In genomic region chr18:23580677-23581367, GRCh38 we compare ENCODE assay signal across 11 cellular contexts. TPM values are rescaled to one million over a fixed set of nuclear protein-coding genes. Genes with fewer than 3 reads are reported as not detected.
DNase-seq lines count a peak whose midpoint lies in the region; ATAC-seq, FAIRE-seq and TF ChIP-seq lines count a peak whose summit lies in the region.
"Had no signal": no experiment of that assay in that cellular context is flagged by ENCODE, and none has a peak within 500 bp of the region (broad histone marks: within the 10 kb centered on the region; RNA-seq: fewer than 3 reads in every experiment).

No MANE protein-coding gene starts in this region.

- H3K9ac ChIP-seq in K562 (ENCODE audit: insufficient read depth in 1 of 2, low read depth in 2 of 2, low read length in 2 of 2) = no peak overlapping the region

- no peaks in the 10 kb centered on the region for H3K9me1 ChIP-seq in K562 (ENCODE audit: control insufficient read depth, insufficient read depth, low read length)

- no peaks in the 10 kb centered on the region for H3K27me3 ChIP-seq in K562 (ENCODE audit: control insufficient read depth in 2 of 2, insufficient read depth in 2 of 2, low read length in 2 of 2)
- H3K27me3 ChIP-seq in layer of hippocampus (ENCODE audit: control insufficient read depth, insufficient read depth, low read length) = no peaks in the 10 kb centered on the region
- H3K27me3 ChIP-seq: body of pancreas had no signal

- DNase-seq in AG08395 (ENCODE audit: low spot score) (peak; percentile 69), HCEC 1CT (peak; percentile 92), K562 (ENCODE audit: extremely low read depth in 1 of 4, low spot score in 3 of 4) (no peak), NCI-H1930 (lab: John Stamatoyannopoulos, UW) (no peak)
- DNase-seq in effector CD4-positive, alpha-beta T cell = no peak
- DNase-seq: body of pancreas, NCI-H1105 treated with DMSO at 0.1 percent for 48 hours had no signal

- POLR2A ChIA-PET in K562 (lab: Yijun Ruan, JAX) = interaction anchor here (0.6 to 1.1 kb wide), 3 partner anchors 11 to 78 kb away, joined by 3 read pairs; no protein-coding TSS in a partner anchor

- no peak overlapping the region for H3K4me2 ChIP-seq in K562 (ENCODE audit: insufficient read depth, low read length)

- TF ChIP-seq CTCF in K562 (IDR thresholded peaks at IDR 0.05 in 2 of 3, conservative IDR thresholded peaks at IDR 0.05 in 1 of 3; ENCODE audit: insufficient read depth in 2 of 3, low read depth in 1 of 3, low read length in 3 of 3) = no peak

- H3K4me1 ChIP-seq in K562 (replicated peaks in 1 of 2; ENCODE audit: control insufficient read depth in 2 of 2, insufficient read depth in 2 of 2, low read length in 2 of 2) = peaks cover 6 to 9% of the 10 kb centered on the region in 2 experiments; a peak in 4 of 5 replicates

- ATAC-seq in K562 = no peak
- no peak for ATAC-seq in GM18873 (IDR thresholded peaks at IDR 0.05; ENCODE audit: low FRiP score, unreplicated experiment)
- no peak for ATAC-seq in GM21360 (IDR thresholded peaks at IDR 0.05; ENCODE audit: unreplicated experiment)
- ATAC-seq: body of pancreas had no signal

- FAIRE-seq in K562 (lab: Jason Lieb, UNC) = no peak

- CTCF ChIA-PET in K562 (lab: Yijun Ruan, JAX; ENCODE audit: low intra/inter-chr PET ratio) = interaction anchor here (0.5 kb wide), 1 partner anchor 81 kb away, joined by 3 read pairs; no protein-coding TSS in a partner anchor

- H3K4me3 ChIP-seq in K562 = no peak overlapping the region
- H3K4me3 ChIP-seq: body of pancreas had no signal

- TF ChIP-seq EP300 in K562 (IDR thresholded peaks at IDR 0.05; ENCODE audit: low read length) = no peak

- no peak overlapping the region for H3K27ac ChIP-seq in K562 (ENCODE audit: extremely low read depth, low read depth, low read length)
- H3K27ac ChIP-seq in layer of hippocampus (ENCODE audit: low read depth, low read length) = peak overlapping the region; percentile 39
- H3K27ac ChIP-seq: body of pancreas, HL-60 had no signal

- no peak overlapping the region for H2AFZ ChIP-seq in K562 (ENCODE audit: low read depth, low read length)

- in situ Hi-C loops in K562 (cut with MboI) = no loop called here

- peaks cover 23% of the 10 kb centered on the region; the same call in 2 of the 3 replicates for H3K36me3 ChIP-seq in K562 (ENCODE audit: control insufficient read depth, insufficient read depth, low read length)

- no peaks in the 10 kb centered on the region; the same call in 1 of the 2 replicates for H4K20me1 ChIP-seq in K562 (replicated peaks; ENCODE audit: control insufficient read depth, insufficient read depth, low read length)

- intact Hi-C loops in K562 (cut with micrococcal nuclease) = loop anchor here (10.0 kb wide), 1 partner anchor 446 kb away; the partner anchor contains the start of gene CABLES1

- peaks cover 44% of the 10 kb centered on the region for H3K79me2 ChIP-seq in K562 (ENCODE audit: control insufficient read depth, insufficient read depth, low read length)

- WGBS in K562 (ENCODE audit: insufficient coverage, low coverage, missing lambda C conversion rate) = 79% methylated on average over 6 of the region's 6 CpGs

- no peak for TF ChIP-seq RAD21 in K562 (CRISPR knock-in tag; conservative IDR thresholded peaks at IDR 0.05 in 1 of 2, IDR thresholded peaks at IDR 0.05 in 1 of 2)

- no peaks in the 10 kb centered on the region for H3K9me3 ChIP-seq in K562 (replicated peaks; ENCODE audit: control insufficient read depth, insufficient read depth, low read depth, low read length)
- H3K9me3 ChIP-seq: body of pancreas had no signal

- BruUV-seq in K562 (replicated peaks; lab: Mats Ljungman, UMichigan) = no TSS peak

- TF ChIP-seq POLR2A in K562 (conservative IDR thresholded peaks at IDR 0.05) = no peak

TF ChIP-seq in K562, 482 proteins besides CTCF, POLR2A, EP300 and RAD21:
- no peak for TF ChIP-seq ZBTB12 (CRISPR knock-in tag; IDR thresholded peaks at IDR 0.05)
- peak; percentile 73 for TF ChIP-seq HMBOX1 (IDR thresholded peaks at IDR 0.05)
- no peak for TF ChIP-seq KAT7 (CRISPR knock-in tag; IDR thresholded peaks at IDR 0.05; ENCODE audit: borderline replicate concordance)
- no peak for TF ChIP-seq HNRNPL (IDR thresholded peaks at IDR 0.05; ENCODE audit: low read depth, low read length)
- TF ChIP-seq FOSL1 (tag; conservative IDR thresholded peaks at IDR 0.05) = 0 out of 2 replicates have a peak, but pooled peaks have one; percentile 20

RNA-seq across cellular contexts. Expression of gene NPC1, which starts 5.5 kb away (rescaled TPM):
- total RNA-seq in K562 (2011; cell fraction: chromatin; rRNA removed; ENCODE audit: low replicate concordance) = 287 and 292 TPM in 2 replicates
- 238 and 263 TPM in 2 replicates for total RNA-seq in K562 (2011; cell fraction: nucleolus; rRNA removed)
- total RNA-seq in K562 (2011; cell fraction: nucleoplasm; rRNA removed) = 259 and 261 TPM in 2 replicates
- 27.6 and 37.1 TPM in 2 replicates for total RNA-seq in K562 (2014; rRNA removed)
- total RNA-seq in K562 (2014; rRNA removed; fragmentation: Illumina TruSeq; extraction: Trizol) = 29.3 and 29.5 TPM in 2 replicates
- 23.9 TPM in 2 replicates for total RNA-seq in K562 (2015; rRNA removed; fragmentation: Illumina TruSeq; extraction: Trizol)
- 42.5 and 45.9 TPM in 2 replicates for total RNA-seq in K562 (2021)
- polyA plus RNA-seq in K562 (2011; rRNA removed) = 41.1 and 46.5 TPM in 2 replicates
- polyA plus RNA-seq in K562 (2011; cell fraction: cytosol; rRNA removed) = 51.7 and 58.3 TPM in 2 replicates
- 128 and 144 TPM in 2 replicates for polyA plus RNA-seq in K562 (2011; cell fraction: nucleus; rRNA removed)
- 25.2 and 35.2 TPM in 2 replicates for polyA plus RNA-seq in K562 (2012)
- 31.6 and 32.0 TPM in 2 replicates for polyA plus RNA-seq in K562 (2014; fragmentation: Illumina TruSeq; extraction: Trizol)
- 10 to 100 TPM; 17.1 to 19.1 TPM for polyA plus RNA-seq in K562 (2014; fragmentation: Nextera tagmentation; extraction: Ambion mirVana)
- polyA plus RNA-seq in K562 (2014; rRNA removed) = 23.4 and 26.6 TPM in 2 replicates
- polyA minus RNA-seq in K562 (2011; rRNA and poly(A)+ RNA removed) = 90.7 and 106 TPM in 2 replicates
- polyA minus RNA-seq in K562 (2011; cell fraction: cytosol; rRNA and poly(A)+ RNA removed) = 49.1 and 49.2 TPM in 2 replicates
- 67.6 and 93.7 TPM in 2 replicates for polyA minus RNA-seq in K562 (2011; cell fraction: nucleus; rRNA and poly(A)+ RNA removed)

Comparison
In these comparisons a context has a peak if more than half of its experiments do, and no peak if none do; other contexts are left out.
1. DNase-seq: peak in AG08395 (single experiment) and HCEC 1CT (single experiment); none in K562 (0 of 4), NCI-H1930 (0 of 2) and effector CD4-positive, alpha-beta T cell (single experiment).